24 cellular contexts compared by ENCODE assay signal in the genomic region with DNA sequence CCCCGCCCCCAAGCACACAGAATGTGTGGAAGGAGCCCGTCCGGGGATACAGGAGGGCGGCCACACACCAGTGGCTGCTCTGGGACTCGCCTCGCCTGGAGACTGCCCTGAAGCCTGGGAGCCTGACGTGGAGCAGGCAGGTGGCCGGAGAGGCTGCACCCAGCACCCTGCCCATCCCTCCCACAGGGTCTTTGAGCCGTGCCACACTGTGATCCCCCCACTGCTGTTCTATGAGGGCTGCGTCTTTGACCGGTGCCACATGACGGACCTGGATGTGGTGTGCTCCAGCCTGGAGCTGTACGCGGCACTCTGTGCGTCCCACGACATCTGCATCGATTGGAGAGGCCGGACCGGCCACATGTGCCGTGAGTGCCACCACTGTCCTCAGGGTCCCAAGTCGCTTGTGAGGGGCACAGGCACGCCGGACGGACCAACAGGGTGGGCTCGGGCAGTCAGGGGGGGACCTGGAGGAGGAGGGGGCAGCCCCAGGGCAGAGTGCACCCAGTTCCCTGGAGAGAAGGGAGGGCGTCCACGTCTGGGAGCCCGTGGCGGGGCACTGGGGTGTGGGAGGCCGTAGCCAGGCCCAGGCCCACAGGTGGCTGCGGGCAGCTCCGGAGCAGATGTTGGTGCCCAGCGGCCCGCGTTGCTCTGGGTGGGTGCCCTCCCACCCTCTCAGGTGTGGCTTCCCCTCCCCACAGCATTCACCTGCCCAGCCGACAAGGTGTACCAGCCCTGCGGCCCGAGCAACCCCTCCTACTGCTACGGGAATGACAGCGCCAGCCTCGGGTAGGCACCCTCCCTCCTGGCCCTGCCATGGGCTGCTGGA. TPM values are rescaled to one million over a fixed set of nuclear protein-coding genes. Genes with fewer than 3 reads are reported as not detected.
DNase-seq lines count a peak whose midpoint lies in the region; ATAC-seq, FAIRE-seq and TF ChIP-seq lines count a peak whose summit lies in the region.
"Had no signal": no experiment of that assay in that cellular context is flagged by ENCODE, and none has a peak within 500 bp of the region (broad histone marks: within the 10 kb centered on the region; RNA-seq: fewer than 3 reads in every experiment).

No MANE protein-coding gene starts in this region.

- H3K27me3 Mint-ChIP-seq in activated CD4-positive, alpha-beta T cell treated with anti-CD3 and anti-CD28 coated beads for 36 hours = no peaks in the 10 kb centered on the region
- no peaks in the 10 kb centered on the region for H3K27me3 Mint-ChIP-seq in activated CD4-positive, alpha-beta T cell treated with anti-CD3 and anti-CD28 coated beads, Interleukin-2, amount 10 ng/mL, durations not matched to agents 7 days and 5 days
- peaks cover 5% of the 10 kb centered on the region for H3K27me3 Mint-ChIP-seq in T-helper 17 cell

- H3K4me1 ChIP-seq in kidney (ENCODE audit: control insufficient read depth in 1 of 2, insufficient read depth in 1 of 2, low read depth in 1 of 2, low read length in 2 of 2) = no peaks in the 10 kb centered on the region
- H3K4me1 ChIP-seq in suprapubic skin = peaks cover 17% of the 10 kb centered on the region
- H3K4me1 ChIP-seq: A549 had no signal

- CTCF ChIA-PET in activated CD4-positive, alpha-beta T cell treated with anti-CD3 and anti-CD28 coated beads for 36 hours (lab: Charles Lee) = no interaction called here
- CTCF ChIA-PET in activated CD4-positive, alpha-beta T cell treated with anti-CD3 and anti-CD28 coated beads, Interleukin-2, amount 10 ng/mL, durations not matched to agents 7 days and 5 days (lab: Charles Lee) = no interaction called here

- H3K9me3 Mint-ChIP-seq in activated CD4-positive, alpha-beta T cell treated with anti-CD3 and anti-CD28 coated beads for 36 hours (ENCODE audit: low read depth) = no peaks in the 10 kb centered on the region
- no peaks in the 10 kb centered on the region for H3K9me3 Mint-ChIP-seq in activated CD4-positive, alpha-beta T cell treated with anti-CD3 and anti-CD28 coated beads, Interleukin-2, amount 10 ng/mL, durations not matched to agents 7 days and 5 days

- H3K27ac ChIP-seq in kidney (ENCODE audit: low read depth in 2 of 2, low read length in 2 of 2) (no peak overlapping the region), suprapubic skin (no peak overlapping the region)
- H3K27ac ChIP-seq: A549, epithelial cell of prostate, skin epidermis had no signal

- H3K9ac ChIP-seq in kidney (ENCODE audit: low read length in 2 of 2) = no peak overlapping the region

- H3K36me3 Mint-ChIP-seq in activated CD4-positive, alpha-beta T cell treated with anti-CD3 and anti-CD28 coated beads for 36 hours (ENCODE audit: low read depth) = no peaks in the 10 kb centered on the region
- H3K36me3 Mint-ChIP-seq in activated CD4-positive, alpha-beta T cell treated with anti-CD3 and anti-CD28 coated beads, Interleukin-2, amount 10 ng/mL, durations not matched to agents 7 days and 5 days (ENCODE audit: low read depth) = no peaks in the 10 kb centered on the region
- H3K36me3 Mint-ChIP-seq in T-helper 17 cell (ENCODE audit: low read depth) = no peaks in the 10 kb centered on the region

- no peaks in the 10 kb centered on the region for H3K36me3 ChIP-seq in kidney (ENCODE audit: control insufficient read depth in 1 of 2, insufficient read depth in 2 of 2, low read length in 2 of 2)
- H3K36me3 ChIP-seq in suprapubic skin = no peaks in the 10 kb centered on the region

- H3K4me3 ChIP-seq in kidney (ENCODE audit: low read length in 2 of 2) (no peak overlapping the region), suprapubic skin (no peak overlapping the region)
- H3K4me3 ChIP-seq: A549, skin epidermis had no signal

- POLR2A ChIA-PET in activated CD4-positive, alpha-beta T cell treated with anti-CD3 and anti-CD28 coated beads for 36 hours (lab: Charles Lee) = no interaction called here
- POLR2A ChIA-PET in activated CD4-positive, alpha-beta T cell treated with anti-CD3 and anti-CD28 coated beads, Interleukin-2, amount 10 ng/mL, durations not matched to agents 7 days and 5 days (lab: Charles Lee) = no interaction called here

- FAIRE-seq in kidney (lab: Jason Lieb, UNC) = no peak
- FAIRE-seq: A549, colon, frontal cortex had no signal

- intact Hi-C loops in activated CD4-positive, alpha-beta T cell treated with anti-CD3 and anti-CD28 coated beads for 36 hours (cut with DNase I, micrococcal nuclease) = no loop called here
- intact Hi-C loops in kidney (cut with DNase I) = no loop called here

- peak; percentile 2 for DNase-seq in activated CD4-positive, alpha-beta T cell treated with anti-CD3 and anti-CD28 coated beads for 36 hours
- no peak for DNase-seq in activated CD4-positive, alpha-beta T cell treated with anti-CD3 and anti-CD28 coated beads, Interleukin-2, amount 10 ng/mL, durations not matched to agents 7 days and 5 days
- peak in 2 of 3 donors; percentile 3 to 6 for DNase-seq in T-helper 17 cell
- DNase-seq in kidney = peak; percentile 69
- peak; percentile 51 to 70 for DNase-seq in suprapubic skin (ENCODE audit: low spot score in 2 of 2)
- DNase-seq in foreskin melanocyte = no peak
- no peak for DNase-seq in A172 (ENCODE audit: low spot score)
- no peak for DNase-seq in GM03348 (ENCODE audit: low spot score)
- DNase-seq: C1 segment of cervical spinal cord; DMS 273 treated with DMSO at 0.1 percent for 48 hours; GF-D8; KBM-7; NCI-H1048; NCI-H526 treated with DMSO at 0.1 percent for 48 hours; SIG-M5; stimulated activated CD4-positive, alpha-beta T cell treated with anti-CD3 and anti-CD28 coated beads, Interleukin-4, amount 100 ng/mL, for 24 hours had no signal

- TF ChIP-seq EP300 in suprapubic skin (IDR thresholded peaks at IDR 0.05) = no peak

- no peak for ATAC-seq in activated CD4-positive, alpha-beta T cell treated with anti-CD3 and anti-CD28 coated beads for 36 hours
- no peak for ATAC-seq in T-helper 17 cell
- ATAC-seq: A549; activated CD4-positive, CD25-positive, alpha-beta regulatory T cell treated with anti-CD3 and anti-CD28 coated beads, Interleukin-2, amount 50 U/mL, for 24 hours had no signal

- no peak overlapping the region for H3K27ac Mint-ChIP-seq in activated CD4-positive, alpha-beta T cell treated with anti-CD3 and anti-CD28 coated beads for 36 hours
- H3K27ac Mint-ChIP-seq in activated CD4-positive, alpha-beta T cell treated with anti-CD3 and anti-CD28 coated beads, Interleukin-2, amount 10 ng/mL, durations not matched to agents 7 days and 5 days = no peak overlapping the region
- peak overlapping the region; percentile 24 for H3K27ac Mint-ChIP-seq in T-helper 17 cell

- no peak overlapping the region for H3K4me3 Mint-ChIP-seq in activated CD4-positive, alpha-beta T cell treated with anti-CD3 and anti-CD28 coated beads for 36 hours
- no peak overlapping the region for H3K4me3 Mint-ChIP-seq in activated CD4-positive, alpha-beta T cell treated with anti-CD3 and anti-CD28 coated beads, Interleukin-2, amount 10 ng/mL, durations not matched to agents 7 days and 5 days
- H3K4me3 Mint-ChIP-seq in T-helper 17 cell = no peak overlapping the region

- no peak for TF ChIP-seq CTCF in kidney (IDR thresholded peaks at IDR 0.05; ENCODE audit: borderline replicate concordance, extremely low read depth, insufficient read depth)
- no peak for TF ChIP-seq CTCF in suprapubic skin (IDR thresholded peaks at IDR 0.05)

- H3K27me3 ChIP-seq in suprapubic skin = peaks cover 74% of the 10 kb centered on the region

- no peaks in the 10 kb centered on the region for H3K9me3 ChIP-seq in T-helper 17 cell (ENCODE audit: control insufficient read depth, low read length, poor library complexity, severe bottlenecking)
- no peaks in the 10 kb centered on the region for H3K9me3 ChIP-seq in kidney (ENCODE audit: control insufficient read depth in 1 of 2, low read length in 2 of 2)
- no peaks in the 10 kb centered on the region for H3K9me3 ChIP-seq in suprapubic skin
- H3K9me3 ChIP-seq: A549 had no signal

- 77% methylated on average over 21 of the region's 41 CpGs for WGBS in suprapubic skin

- no peak for TF ChIP-seq POLR2A in suprapubic skin (IDR thresholded peaks at IDR 0.05)

- H3K4me1 Mint-ChIP-seq in activated CD4-positive, alpha-beta T cell treated with anti-CD3 and anti-CD28 coated beads for 36 hours = no peaks in the 10 kb centered on the region
- no peaks in the 10 kb centered on the region for H3K4me1 Mint-ChIP-seq in activated CD4-positive, alpha-beta T cell treated with anti-CD3 and anti-CD28 coated beads, Interleukin-2, amount 10 ng/mL, durations not matched to agents 7 days and 5 days
- H3K4me1 Mint-ChIP-seq in T-helper 17 cell = no peaks in the 10 kb centered on the region

RNA-seq across cellular contexts. Expression of gene MUC5B, which starts 27.0 kb away (rescaled TPM):
- total RNA-seq in activated CD4-positive, alpha-beta T cell treated with anti-CD3 and anti-CD28 coated beads for 36 hours = not detected
- not detected for total RNA-seq in activated CD4-positive, alpha-beta T cell treated with anti-CD3 and anti-CD28 coated beads, Interleukin-2, amount 10 ng/mL, durations not matched to agents 7 days and 5 days
- not detected for total RNA-seq in T-helper 17 cell
- total RNA-seq in kidney = 0.38 TPM
- polyA plus RNA-seq in kidney (ENCODE audit: insufficient read depth, low read depth, low replicate concordance) = not detected
- under 1 TPM; 0.08 to 0.34 (median 0.13) TPM for total RNA-seq in suprapubic skin
- total RNA-seq in A172 (2014; rRNA removed; shearing (Covaris generic)) = not detected in 2 replicates
- total RNA-seq: frontal cortex; T-helper 2 cell treated with Interferon-gamma antibody and Interleukin-4, amounts not matched to agents 100 ng/mL and 5 ng/mL, for 36 hours had no signal

RNA-seq across cellular contexts. Expression of gene MUC5AC, which starts 38.1 kb away (rescaled TPM):
- total RNA-seq in activated CD4-positive, alpha-beta T cell treated with anti-CD3 and anti-CD28 coated beads for 36 hours = not detected
- total RNA-seq in activated CD4-positive, alpha-beta T cell treated with anti-CD3 and anti-CD28 coated beads, Interleukin-2, amount 10 ng/mL, durations not matched to agents 7 days and 5 days = not detected
- total RNA-seq in T-helper 17 cell (not detected), kidney (0.03 TPM), suprapubic skin (not detected)
- not detected for polyA plus RNA-seq in kidney (ENCODE audit: insufficient read depth, low read depth, low replicate concordance)
- not detected in 2 replicates for total RNA-seq in A172 (2014; rRNA removed; shearing (Covaris generic))
- total RNA-seq: frontal cortex; omental fat pad; T-helper 2 cell treated with Interferon-gamma antibody and Interleukin-4, amounts not matched to agents 100 ng/mL and 5 ng/mL, for 36 hours had no signal

Comparison
In these comparisons a context has a peak if more than half of its experiments do, and no peak if none do; other contexts are left out.
1. DNase-seq: peak in activated CD4-positive, alpha-beta T cell treated with anti-CD3 and anti-CD28 coated beads for 36 hours (single experiment), T-helper 17 cell (2 of 3), kidney (single experiment) and suprapubic skin (2 of 2); none in activated CD4-positive, alpha-beta T cell treated with anti-CD3 and anti-CD28 coated beads, Interleukin-2, amount 10 ng/mL, durations not matched to agents 7 days and 5 days (single experiment), foreskin melanocyte (single experiment), A172 (single experiment) and GM03348 (single experiment).